10 cellular contexts compared by ENCODE assay signal in the genomic region with DNA sequence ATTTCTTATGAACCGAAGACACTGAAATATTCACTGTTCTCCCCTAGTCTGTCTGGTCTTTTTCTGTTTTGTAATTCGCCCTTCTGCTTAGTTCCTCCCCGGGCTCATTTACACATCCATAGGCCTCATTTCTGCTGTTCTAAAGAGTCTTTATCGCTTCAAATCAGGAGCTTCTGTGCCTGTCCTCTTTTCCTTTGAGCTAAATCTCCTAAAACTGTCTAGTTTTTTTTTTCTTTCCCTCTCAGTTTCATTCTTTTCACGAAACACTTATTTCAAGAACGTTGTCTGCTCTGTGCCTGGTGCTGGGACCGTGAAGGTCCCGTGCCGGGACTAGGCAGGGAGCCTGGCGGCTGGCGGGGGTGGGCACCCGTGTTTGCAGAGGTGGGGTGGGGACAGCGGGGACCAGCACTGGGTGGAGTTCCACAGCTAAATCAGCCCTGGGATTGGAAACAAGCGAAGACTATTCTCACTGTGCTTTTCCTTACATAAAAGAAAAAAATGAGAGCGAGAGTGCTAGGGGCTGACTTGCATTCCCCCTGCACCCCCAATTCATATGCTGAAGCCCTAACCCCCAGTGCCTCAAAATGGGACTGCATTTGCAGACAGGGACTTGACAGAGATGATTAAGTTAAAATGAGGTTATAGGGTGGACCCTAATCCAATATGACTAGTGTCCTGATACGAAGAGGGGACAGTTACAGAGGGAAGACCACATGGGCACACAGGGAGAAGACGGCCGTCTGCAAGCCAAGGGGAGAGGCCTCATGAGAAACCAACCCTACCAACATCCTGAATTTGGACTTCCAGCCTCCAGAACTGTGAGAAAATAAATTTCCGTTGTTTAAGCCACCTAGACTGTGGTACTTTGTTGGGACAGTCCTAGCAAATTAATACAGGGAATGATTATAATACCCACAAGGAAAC. TPM values are rescaled to one million over a fixed set of nuclear protein-coding genes. Genes with fewer than 3 reads are reported as not detected.
A peak's percentile ranks its signal among the peaks of the same experiment; 100 is the strongest.
DNase-seq lines count a peak whose midpoint lies in the region; ATAC-seq and TF ChIP-seq lines count a peak whose summit lies in the region.
"Had no signal": no experiment of that assay in that cellular context is flagged by ENCODE, and none has a peak within 500 bp of the region (broad histone marks: within the 10 kb centered on the region; RNA-seq: fewer than 3 reads in every experiment).

No MANE protein-coding gene starts in this region.

- no peaks in the 10 kb centered on the region for H3K9me3 Mint-ChIP-seq in CD4-positive, alpha-beta T cell

- peak overlapping the region; percentile 11 for H3K4me2 ChIP-seq in fibroblast of lung (ENCODE audit: extremely low read depth, insufficient read depth, low read length)
- H3K4me2 ChIP-seq in osteoblast (ENCODE audit: insufficient read depth, low read length), result peak overlapping the region; percentile 74

- CTCF ChIA-PET in CD4-positive, alpha-beta T cell (lab: Charles Lee), result no interaction called here

- no peak for ATAC-seq in CD4-positive, alpha-beta T cell (ENCODE audit: poor library complexity)
- no peak for ATAC-seq in GM19023 (IDR thresholded peaks at IDR 0.05; ENCODE audit: unreplicated experiment)

- intact Hi-C loops in CD4-positive, alpha-beta T cell (cut with DNase I, micrococcal nuclease), result loop anchor here in 1 of 2 experiments (10.0 kb wide), 1 partner anchor 86 kb away; no protein-coding TSS in a partner anchor

- peaks cover 2% of the 10 kb centered on the region for H3K4me1 ChIP-seq in NT2/D1 (ENCODE audit: insufficient read depth, insufficient read length)
- no peaks in the 10 kb centered on the region for H3K4me1 ChIP-seq in fibroblast of lung (ENCODE audit: control insufficient read depth, extremely low read depth, insufficient read depth, low read length)
- H3K4me1 ChIP-seq in osteoblast (ENCODE audit: insufficient read depth, low read length), result peaks cover 6% of the 10 kb centered on the region

- H3K4me3 Mint-ChIP-seq in CD4-positive, alpha-beta T cell, result peak overlapping the region; percentile 90

- peak overlapping the region; percentile 68 for H3K27ac Mint-ChIP-seq in CD4-positive, alpha-beta T cell

- H3K9ac ChIP-seq in NT2/D1 (ENCODE audit: insufficient read length, low read depth) (peak overlapping the region; percentile 56), fibroblast of lung (ENCODE audit: insufficient read depth, low read length) (no peak overlapping the region)

- no peaks in the 10 kb centered on the region for H3K79me2 ChIP-seq in fibroblast of lung (ENCODE audit: control insufficient read depth, insufficient read depth, low read length)
- H3K79me2 ChIP-seq in osteoblast (ENCODE audit: insufficient read depth, low read length), result no peaks in the 10 kb centered on the region

- H3K4me3 ChIP-seq in NT2/D1 (ENCODE audit: insufficient read length, low read depth) (peak overlapping the region; percentile 24), fibroblast of lung (replicated peaks in 1 of 4; ENCODE audit: control extremely low read depth in 1 of 4, insufficient read depth in 1 of 4, low read depth in 3 of 4, low read length in 4 of 4) (peak overlapping the region in 3 of 4 experiments; percentile 70 to 77 (median 71)), osteoblast (ENCODE audit: insufficient read depth, low read length) (peak overlapping the region; percentile 84)

- peaks cover 13% of the 10 kb centered on the region for H3K4me1 Mint-ChIP-seq in CD4-positive, alpha-beta T cell (ENCODE audit: low read depth)

- no peaks in the 10 kb centered on the region for H3K36me3 ChIP-seq in NT2/D1 (ENCODE audit: insufficient read depth, insufficient read length, low read length)
- H3K36me3 ChIP-seq in fibroblast of lung (ENCODE audit: control insufficient read depth, insufficient read depth, low read length), result no peaks in the 10 kb centered on the region
- H3K36me3 ChIP-seq in osteoblast (ENCODE audit: insufficient read depth, low read length), result no peaks in the 10 kb centered on the region

- no peak overlapping the region for H3K27ac ChIP-seq in CD4-positive, alpha-beta T cell (ENCODE audit: low read depth, low read length)
- H3K27ac ChIP-seq in fibroblast of lung (ENCODE audit: insufficient read depth, low read length) (no peak overlapping the region), osteoblast (ENCODE audit: low read depth, low read length) (no peak overlapping the region)

- TF ChIP-seq CTCF in CD4-positive, alpha-beta T cell (IDR thresholded peaks at IDR 0.05), result no peak
- TF ChIP-seq CTCF in fibroblast of lung (conservative IDR thresholded peaks at IDR 0.05 in 1 of 2, IDR thresholded peaks at IDR 0.05 in 1 of 2; ENCODE audit: low read depth in 1 of 2, low read length in 2 of 2) (no peak), osteoblast (IDR thresholded peaks at IDR 0.05; ENCODE audit: extremely low read depth, low read depth, low read length) (no peak)

- no peak for DNase-seq in CD4-positive, alpha-beta T cell
- DNase-seq in NT2/D1 (ENCODE audit: low read depth, low spot score), result no peak
- DNase-seq in fibroblast of lung (ENCODE audit: low read depth in 2 of 2), result peak in 1 of 2 donors; percentile 23
- DNase-seq in osteoblast (ENCODE audit: insufficient read length, low spot score, missing footprints), result no peak
- DNase-seq in AG08396 (ENCODE audit: low spot score), result no peak
- no peak for DNase-seq in hippocampal formation (lab: John Stamatoyannopoulos, UW)
- DNase-seq in DMS153 treated with DMSO at 0.1 percent for 48 hours (lab: John Stamatoyannopoulos, UW; ENCODE audit: unreplicated experiment), result no peak
- DNase-seq: NCI-H2081, retina had no signal

- H3K9me3 ChIP-seq in CD4-positive, alpha-beta T cell (ENCODE audit: control insufficient read depth, low read length), result no peaks in the 10 kb centered on the region
- H3K9me3 ChIP-seq in NT2/D1 (ENCODE audit: insufficient read depth, low read length) (no peaks in the 10 kb centered on the region), fibroblast of lung (ENCODE audit: control insufficient read depth, insufficient read depth, low read depth, low read length) (no peaks in the 10 kb centered on the region), osteoblast (ENCODE audit: low read depth, low read length) (no peaks in the 10 kb centered on the region)

- H3K27me3 Mint-ChIP-seq in CD4-positive, alpha-beta T cell, result no peaks in the 10 kb centered on the region

- H3K36me3 Mint-ChIP-seq in CD4-positive, alpha-beta T cell (ENCODE audit: low read depth), result no peaks in the 10 kb centered on the region

- POLR2A ChIA-PET in CD4-positive, alpha-beta T cell (lab: Charles Lee), result interaction anchor here (0.8 to 2.2 kb wide), 5 partner anchors 11 to 35 kb away, joined by 3 to 8 read pairs (median 4); a partner anchor contains a TSS

- H2AFZ ChIP-seq in fibroblast of lung (ENCODE audit: low read length), result peak overlapping the region; percentile 48
- peak overlapping the region; percentile 91 for H2AFZ ChIP-seq in osteoblast (ENCODE audit: low read length)

- H3K27me3 ChIP-seq in CD4-positive, alpha-beta T cell (ENCODE audit: control insufficient read depth, insufficient read depth, low read length), result no peaks in the 10 kb centered on the region
- peaks cover 7% of the 10 kb centered on the region for H3K27me3 ChIP-seq in NT2/D1 (ENCODE audit: insufficient read depth, insufficient read length)
- no peaks in the 10 kb centered on the region for H3K27me3 ChIP-seq in fibroblast of lung (ENCODE audit: control insufficient read depth, insufficient read depth, low read length)
- H3K27me3 ChIP-seq in osteoblast (ENCODE audit: insufficient read depth, low read length), result no peaks in the 10 kb centered on the region

- H4K20me1 ChIP-seq in fibroblast of lung (ENCODE audit: control insufficient read depth, extremely low read depth, insufficient read depth, low read length), result no peaks in the 10 kb centered on the region
- no peaks in the 10 kb centered on the region for H4K20me1 ChIP-seq in osteoblast (ENCODE audit: insufficient read depth, low read length)

RNA-seq across cellular contexts. Expression of a gene that starts 1.4 kb away (rescaled TPM):
- 1 to 10 TPM; 2.9 to 3.2 TPM for total RNA-seq in CD4-positive, alpha-beta T cell
- 3.1 and 4.3 TPM in 2 replicates for total RNA-seq in fibroblast of lung
- polyA plus RNA-seq in fibroblast of lung, result 2.8 and 4.1 TPM in 2 replicates
- polyA plus RNA-seq in fibroblast of lung (2012), result 4.7 and 6.0 TPM in 2 replicates
- 0.16 and 0.22 TPM in 2 replicates for polyA minus RNA-seq in fibroblast of lung (ENCODE audit: low replicate concordance)
- 3.2 and 3.3 TPM in 2 replicates for total RNA-seq in osteoblast

RNA-seq across cellular contexts. Expression of a gene that starts 33.8 kb away (rescaled TPM):
- 10 to 100 TPM; 34.2 to 35.0 TPM for total RNA-seq in CD4-positive, alpha-beta T cell
- total RNA-seq in fibroblast of lung (17.0 and 25.4 TPM in 2 replicates), osteoblast (17.4 and 22.1 TPM in 2 replicates)
- polyA plus RNA-seq in fibroblast of lung, result 8.7 and 11.3 TPM in 2 replicates
- polyA plus RNA-seq in fibroblast of lung (2012), result 6.0 and 7.3 TPM in 2 replicates
- polyA minus RNA-seq in fibroblast of lung (ENCODE audit: low replicate concordance), result 1.4 and 2.5 TPM in 2 replicates

RNA-seq across cellular contexts. Expression of a gene that starts 33.9 kb away (rescaled TPM):
- total RNA-seq in CD4-positive, alpha-beta T cell, result 10 to 100 TPM; 15.3 to 18.2 TPM
- total RNA-seq in fibroblast of lung (31.8 and 56.6 TPM in 2 replicates), osteoblast (16.5 and 18.8 TPM in 2 replicates)
- 16.7 and 20.0 TPM in 2 replicates for polyA plus RNA-seq in fibroblast of lung
- polyA plus RNA-seq in fibroblast of lung (2012), result 17.4 and 22.9 TPM in 2 replicates
- 8.2 and 9.0 TPM in 2 replicates for polyA minus RNA-seq in fibroblast of lung (ENCODE audit: low replicate concordance)

Comparison
In these comparisons a context has a peak if more than half of its experiments do, and no peak if none do; other contexts are left out.
1. H3K4me3 ChIP-seq: peak in every context shown above with its lines; median percentile 84 in osteoblast; 71 in fibroblast of lung; 24 in NT2/D1.